6 cellular contexts compared by ENCODE assay signal in the genomic region with DNA sequence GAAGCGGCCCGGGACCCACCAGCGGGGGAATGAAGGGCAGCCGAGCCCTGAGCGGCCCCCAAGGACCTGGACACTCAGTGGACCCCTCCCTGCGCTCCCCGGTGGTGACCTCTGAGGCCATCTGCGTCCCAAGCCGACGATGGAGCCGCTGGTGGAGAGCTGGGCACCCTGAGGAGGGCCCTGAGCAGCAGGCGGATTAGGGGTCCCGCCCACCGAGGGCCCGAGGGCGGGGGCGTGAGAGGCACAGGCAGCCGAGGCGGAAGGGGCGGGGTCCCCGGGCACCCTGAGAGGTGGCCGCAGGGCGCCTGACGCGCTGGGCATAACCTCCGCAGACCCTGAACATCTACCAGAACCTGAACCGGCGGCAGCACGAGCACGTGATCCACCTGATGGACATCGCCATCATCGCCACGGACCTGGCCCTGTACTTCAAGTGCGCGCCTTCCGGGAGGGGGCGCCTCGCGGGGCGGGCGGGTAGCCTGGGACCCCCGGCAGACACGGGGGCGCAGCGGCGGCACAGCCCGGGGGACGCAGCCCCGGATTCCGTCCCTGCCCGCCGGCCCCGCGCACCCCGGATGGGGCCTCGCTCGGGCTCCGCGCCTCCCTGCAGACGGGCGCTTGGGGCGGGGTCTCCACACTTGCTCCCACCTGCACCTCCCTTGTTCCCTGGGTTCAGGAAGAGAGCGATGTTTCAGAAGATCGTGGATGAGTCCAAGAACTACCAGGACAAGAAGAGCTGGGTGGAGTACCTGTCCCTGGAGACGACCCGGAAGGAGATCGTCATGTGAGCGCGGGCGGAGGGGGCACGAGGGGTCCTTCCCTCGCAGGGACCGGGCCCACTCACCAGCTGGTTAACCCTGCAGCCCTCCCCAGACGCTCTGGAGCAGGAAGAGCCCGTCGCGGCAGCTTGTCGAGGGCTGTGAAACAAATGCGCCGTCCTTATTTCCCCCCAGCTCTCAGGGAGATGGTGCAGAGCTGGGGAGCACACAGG. TPM values are rescaled to one million over a fixed set of nuclear protein-coding genes. Genes with fewer than 3 reads are reported as not detected.
DNase-seq lines count a peak whose midpoint lies in the region; ATAC-seq and TF ChIP-seq lines count a peak whose summit lies in the region.

No MANE protein-coding gene starts in this region.

- H3K4me1 Mint-ChIP-seq in mesothelial cell of epicardium: peaks cover 2% of the 10 kb centered on the region

- TF ChIP-seq CTCF in mesothelial cell of epicardium (IDR thresholded peaks at IDR 0.05; ENCODE audit: unreplicated experiment) (no peak), tibial artery (IDR thresholded peaks at IDR 0.05) (no peak)

- H3K36me3 ChIP-seq in tibial artery: no peaks in the 10 kb centered on the region

- H3K4me3 Mint-ChIP-seq in mesothelial cell of epicardium: peak overlapping the region; percentile 66

- H3K9me3 ChIP-seq in tibial artery: no peaks in the 10 kb centered on the region

- peaks cover 5 to 13% of the 10 kb centered on the region in 2 donors for H3K9me3 Mint-ChIP-seq in activated naive CD4-positive, alpha-beta T cell treated with anti-CD3 and anti-CD28 coated beads, Interleukin-2, amount 50 U/mL, for 72 hours
- H3K9me3 Mint-ChIP-seq in mesothelial cell of epicardium: no peaks in the 10 kb centered on the region

- no peaks in the 10 kb centered on the region for H3K27me3 Mint-ChIP-seq in mesothelial cell of epicardium (ENCODE audit: low read depth)

- peak; percentile 74 to 85 for ATAC-seq in activated naive CD4-positive, alpha-beta T cell treated with anti-CD3 and anti-CD28 coated beads, Interleukin-2, amount 50 U/mL, for 72 hours
- ATAC-seq in HG03439 (IDR thresholded peaks at IDR 0.05; ENCODE audit: unreplicated experiment): no peak

- peaks cover 0 to 50% of the 10 kb centered on the region in 2 donors for H3K27me3 ChIP-seq in tibial artery

- intact Hi-C loops in tibial artery (cut with DNase I; ENCODE audit: low total_unique reads): no loop called here

- no peak overlapping the region for H3K27ac ChIP-seq in tibial artery

- DNase-seq in GM19238 (ENCODE audit: insufficient read length, low spot score): peak; percentile 78
- DNase-seq in NCI-H1694 (lab: John Stamatoyannopoulos, UW): peak; percentile 25
- DNase-seq in activated naive CD4-positive, alpha-beta T cell treated with anti-CD3 and anti-CD28 coated beads, Interleukin-2, amount 50 U/mL, for 72 hours (ENCODE audit: low spot score in 2 of 2): peak; percentile 65 to 82
- DNase-seq in mesothelial cell of epicardium (ENCODE audit: low spot score in 2 of 2, unreplicated experiment in 2 of 2): no peak
- DNase-seq in tibial artery: no peak

- peak overlapping the region; percentile 39 to 48 for H3K4me3 ChIP-seq in tibial artery

- H3K27ac Mint-ChIP-seq in activated naive CD4-positive, alpha-beta T cell treated with anti-CD3 and anti-CD28 coated beads, Interleukin-2, amount 50 U/mL, for 72 hours: peak overlapping the region; percentile 87 to 90
- no peak overlapping the region for H3K27ac Mint-ChIP-seq in mesothelial cell of epicardium

- peaks cover 6 to 15% of the 10 kb centered on the region in 2 donors for H3K36me3 Mint-ChIP-seq in activated naive CD4-positive, alpha-beta T cell treated with anti-CD3 and anti-CD28 coated beads, Interleukin-2, amount 50 U/mL, for 72 hours
- peaks cover 9% of the 10 kb centered on the region for H3K36me3 Mint-ChIP-seq in mesothelial cell of epicardium

- H3K4me1 ChIP-seq in tibial artery: peaks cover 0 to 12% (median 9%) of the 10 kb centered on the region in 4 donors

RNA-seq across cellular contexts. Expression of a gene that starts 10.3 kb away (rescaled TPM):
- total RNA-seq in activated naive CD4-positive, alpha-beta T cell treated with anti-CD3 and anti-CD28 coated beads, Interleukin-2, amount 50 U/mL, for 72 hours: 100 to 1,000 TPM; 131 to 221 TPM
- total RNA-seq in mesothelial cell of epicardium: 194 to 212 TPM (median 197 TPM) in 3 replicates

RNA-seq across cellular contexts. Expression of a gene that starts 10.6 kb away (rescaled TPM):
- total RNA-seq in activated naive CD4-positive, alpha-beta T cell treated with anti-CD3 and anti-CD28 coated beads, Interleukin-2, amount 50 U/mL, for 72 hours: 10 to 100 TPM in 1 of 2 donors, 1 to 10 TPM in 1; 7.4 to 21.8 TPM
- 25.0 to 32.1 TPM (median 32.0 TPM) in 3 replicates for total RNA-seq in mesothelial cell of epicardium

RNA-seq across cellular contexts. Expression of a gene that starts 25.2 kb away (rescaled TPM):
- total RNA-seq in activated naive CD4-positive, alpha-beta T cell treated with anti-CD3 and anti-CD28 coated beads, Interleukin-2, amount 50 U/mL, for 72 hours: 1 to 10 TPM in 1 of 2 donors, under 1 TPM in 1; 0.59 to 1.3 TPM
- total RNA-seq in mesothelial cell of epicardium: 10.5 to 13.4 TPM (median 11.6 TPM) in 3 replicates

RNA-seq across cellular contexts. Expression of a gene that starts 38.4 kb away (rescaled TPM):
- total RNA-seq in activated naive CD4-positive, alpha-beta T cell treated with anti-CD3 and anti-CD28 coated beads, Interleukin-2, amount 50 U/mL, for 72 hours: 10 to 100 TPM in 1 of 2 donors, 1 to 10 TPM in 1; 8.4 to 16.6 TPM
- 9.0 to 12.0 TPM (median 11.6 TPM) in 3 replicates for total RNA-seq in mesothelial cell of epicardium

RNA-seq across cellular contexts. Expression of a gene that starts 41.9 kb away (rescaled TPM):
- total RNA-seq in activated naive CD4-positive, alpha-beta T cell treated with anti-CD3 and anti-CD28 coated beads, Interleukin-2, amount 50 U/mL, for 72 hours: 10 to 100 TPM; 23.0 to 25.9 TPM
- total RNA-seq in mesothelial cell of epicardium: 88.1 to 93.4 TPM (median 90.9 TPM) in 3 replicates

Comparison
In these comparisons a context has a peak if more than half of its experiments do, and no peak if none do; other contexts are left out.
1. DNase-seq: peak in GM19238 (single experiment), NCI-H1694 (single experiment) and activated naive CD4-positive, alpha-beta T cell treated with anti-CD3 and anti-CD28 coated beads, Interleukin-2, amount 50 U/mL, for 72 hours (2 of 2); none in mesothelial cell of epicardium (0 of 2) and tibial artery (0 of 2).